In genomic region chr1:245074898-245075297, GRCh38 we compare ENCODE assay signal across 28 cellular contexts.
"Had no signal": no experiment of that assay in that cellular context is flagged by ENCODE, and none has a peak within 500 bp of the region (broad histone marks: within the 10 kb centered on the region; RNA-seq: fewer than 3 reads in every experiment).

No MANE protein-coding gene starts in this region.

- H3K27me3 Mint-ChIP-seq: activated CD4-positive, alpha-beta T cell treated with anti-CD3 and anti-CD28 coated beads, Interleukin-2, amount 10 ng/mL, durations not matched to agents 7 days and 5 days; activated T-cell treated with anti-CD3 and anti-CD28 coated beads, Interleukin-2, amount 50 U/mL, for 24 hours; dendritic cell treated with granulocyte-macrophage colony-stimulating factor and Interleukin-4, amounts not matched to agents 40 ng/mL and 50 ng/mL, for 4 days had no signal

- H3K27ac ChIP-seq: ascending aorta, brain microvascular endothelial cell, coronary artery, dorsolateral prefrontal cortex, VCaP had no signal

- H3K36me3 Mint-ChIP-seq: activated naive CD4-positive, alpha-beta T cell treated with anti-CD3 and anti-CD28 coated beads, Interleukin-2, amount 10 ng/mL, durations not matched to agents 7 days and 5 days; activated naive CD8-positive, alpha-beta T cell treated with anti-CD3 and anti-CD28 coated beads, Interleukin-2, amount 10 ng/mL, durations not matched to agents 7 days and 5 days had no signal

- H3K4me3 Mint-ChIP-seq: activated CD4-positive, alpha-beta memory T cell treated with anti-CD3 and anti-CD28 coated beads, Interleukin-2, amount 10 ng/mL, durations not matched to agents 7 days and 5 days; activated CD4-positive, alpha-beta T cell treated with anti-CD3 and anti-CD28 coated beads, Interleukin-2, amount 10 ng/mL, durations not matched to agents 7 days and 5 days; activated naive CD4-positive, alpha-beta T cell treated with anti-CD3 and anti-CD28 coated beads, Interleukin-2, amount 10 ng/mL, durations not matched to agents 7 days and 5 days; activated naive CD8-positive, alpha-beta T cell treated with anti-CD3 and anti-CD28 coated beads, Interleukin-2, amount 10 ng/mL, durations not matched to agents 7 days and 5 days; activated T-cell treated with anti-CD3 and anti-CD28 coated beads, Interleukin-2, amount 50 U/mL, for 24 hours; activated T-cell treated with anti-CD3 and anti-CD28 coated beads, Interleukin-2, amount 50 U/mL, for 72 hours; central memory CD8-positive, alpha-beta T cell; dendritic cell treated with granulocyte-macrophage colony-stimulating factor and Interleukin-4, amounts not matched to agents 40 ng/mL and 50 ng/mL, for 4 days; endodermal cell; T-helper 17 cell; T-helper 2 cell treated with Interferon-gamma antibody and Interleukin-4, amounts not matched to agents 5 μg/mL and 100 μg/mL, for 36 hours; WTC11 had no signal

- H3K4me1 Mint-ChIP-seq: activated CD4-positive, alpha-beta memory T cell treated with anti-CD3 and anti-CD28 coated beads, Interleukin-2, amount 10 ng/mL, durations not matched to agents 7 days and 5 days; activated CD4-positive, alpha-beta T cell treated with anti-CD3 and anti-CD28 coated beads, Interleukin-2, amount 10 ng/mL, durations not matched to agents 7 days and 5 days; activated naive CD4-positive, alpha-beta T cell treated with anti-CD3 and anti-CD28 coated beads, Interleukin-2, amount 10 ng/mL, durations not matched to agents 7 days and 5 days; activated naive CD8-positive, alpha-beta T cell treated with anti-CD3 and anti-CD28 coated beads, Interleukin-2, amount 10 ng/mL, durations not matched to agents 7 days and 5 days; central memory CD8-positive, alpha-beta T cell; T-helper 17 cell had no signal

- H3K4me3 ChIP-seq: ascending aorta, coronary artery, dorsolateral prefrontal cortex had no signal

- H3K36me3 ChIP-seq: ascending aorta, brain microvascular endothelial cell had no signal

- H3K9me3 ChIP-seq: ascending aorta had no signal

- ATAC-seq: activated naive CD4-positive, alpha-beta T cell treated with anti-CD3 and anti-CD28 coated beads, Interleukin-2, amount 50 U/mL, for 72 hours; activated T-cell treated with anti-CD3 and anti-CD28 coated beads, Interleukin-2, amount 50 U/mL, for 72 hours; T-helper 17 cell had no signal

- H3K27me3 ChIP-seq: ascending aorta, brain microvascular endothelial cell, dorsolateral prefrontal cortex had no signal

- H3K9me3 Mint-ChIP-seq: activated CD4-positive, alpha-beta memory T cell treated with anti-CD3 and anti-CD28 coated beads, Interleukin-2, amount 10 ng/mL, durations not matched to agents 7 days and 5 days; activated CD4-positive, alpha-beta T cell treated with anti-CD3 and anti-CD28 coated beads, Interleukin-2, amount 10 ng/mL, durations not matched to agents 7 days and 5 days; activated naive CD4-positive, alpha-beta T cell treated with anti-CD3 and anti-CD28 coated beads, Interleukin-2, amount 10 ng/mL, durations not matched to agents 7 days and 5 days; activated T-cell treated with anti-CD3 and anti-CD28 coated beads, Interleukin-2, amount 50 U/mL, for 24 hours; central memory CD8-positive, alpha-beta T cell; T-helper 2 cell treated with Interferon-gamma antibody and Interleukin-4, amounts not matched to agents 5 μg/mL and 100 μg/mL, for 36 hours had no signal

- H3K27ac Mint-ChIP-seq: activated CD4-positive, alpha-beta memory T cell treated with anti-CD3 and anti-CD28 coated beads, Interleukin-2, amount 10 ng/mL, durations not matched to agents 7 days and 5 days; activated CD4-positive, alpha-beta T cell treated with anti-CD3 and anti-CD28 coated beads, Interleukin-2, amount 10 ng/mL, durations not matched to agents 7 days and 5 days; activated naive CD4-positive, alpha-beta T cell treated with anti-CD3 and anti-CD28 coated beads, Interleukin-2, amount 10 ng/mL, durations not matched to agents 7 days and 5 days; activated naive CD4-positive, alpha-beta T cell treated with anti-CD3 and anti-CD28 coated beads, Interleukin-2, amount 50 U/mL, for 72 hours; activated naive CD8-positive, alpha-beta T cell treated with anti-CD3 and anti-CD28 coated beads, Interleukin-2, amount 10 ng/mL, durations not matched to agents 7 days and 5 days; activated T-cell treated with anti-CD3 and anti-CD28 coated beads, Interleukin-2, amount 50 U/mL, for 24 hours; activated T-cell treated with anti-CD3 and anti-CD28 coated beads, Interleukin-2, amount 50 U/mL, for 72 hours; dendritic cell treated with granulocyte-macrophage colony-stimulating factor and Interleukin-4, amounts not matched to agents 40 ng/mL and 50 ng/mL, for 4 days; endodermal cell; T-helper 17 cell; T-helper 2 cell treated with Interferon-gamma antibody and Interleukin-4, amounts not matched to agents 5 μg/mL and 100 μg/mL, for 36 hours; WTC11 had no signal

- H3K4me1 ChIP-seq: ascending aorta had no signal

- DNase-seq: activated CD4-positive, alpha-beta memory T cell treated with anti-CD3 and anti-CD28 coated beads, Interleukin-2, amount 10 ng/mL, durations not matched to agents 7 days and 5 days; activated CD4-positive, alpha-beta T cell treated with anti-CD3 and anti-CD28 coated beads for 1 hour; activated CD4-positive, alpha-beta T cell treated with anti-CD3 and anti-CD28 coated beads for 4 hours; activated CD4-positive, alpha-beta T cell treated with anti-CD3 and anti-CD28 coated beads, Interleukin-2, amount 10 ng/mL, durations not matched to agents 7 days and 5 days; activated CD4-positive, alpha-beta T cell treated with anti-CD3 and anti-CD28 coated beads, Interleukin-2, amount 50 U/mL, for 4 hours; activated CD8-positive, alpha-beta memory T cell treated with anti-CD3 and anti-CD28 coated beads, Interleukin-2, amount 50 U/mL, for 48 hours; activated gamma-delta T cell; activated naive CD4-positive, alpha-beta T cell; activated naive CD4-positive, alpha-beta T cell treated with anti-CD3 and anti-CD28 coated beads, Interleukin-2, amount 10 ng/mL, durations not matched to agents 7 days and 5 days; activated naive CD8-positive, alpha-beta T cell treated with anti-CD3 and anti-CD28 coated beads, Interleukin-2, amount 10 ng/mL, durations not matched to agents 7 days and 5 days; activated T-cell treated with anti-CD3 and anti-CD28 coated beads for 4 hours; activated T-cell treated with anti-CD3 and anti-CD28 coated beads, Interleukin-2, amount 50 U/mL, for 24 hours; activated T-cell treated with anti-CD3 and anti-CD28 coated beads, Interleukin-2, amount 50 U/mL, for 72 hours; brain microvascular endothelial cell; dorsolateral prefrontal cortex; effector memory CD4-positive, alpha-beta T cell; endodermal cell; head of caudate nucleus; T-helper 17 cell; T1000 had no signal
